9 cellular contexts compared by ENCODE assay signal in genomic region chr17:75601057-75601987, GRCh38. TPM values are rescaled to one million over a fixed set of nuclear protein-coding genes. Genes with fewer than 3 reads are reported as not detected.
DNase-seq lines count a peak whose midpoint lies in the region; ATAC-seq and TF ChIP-seq lines count a peak whose summit lies in the region.
"Had no signal": no experiment of that assay in that cellular context is flagged by ENCODE, and none has a peak within 500 bp of the region (broad histone marks: within the 10 kb centered on the region; RNA-seq: fewer than 3 reads in every experiment).

No MANE protein-coding gene starts in this region.

- H3K27me3 Mint-ChIP-seq in H9 (ENCODE audit: low read depth) = peaks cover 2% of the 10 kb centered on the region

- TF ChIP-seq CTCF in H9 (conservative IDR thresholded peaks at IDR 0.05) (peak; percentile 96), esophagus muscularis mucosa (IDR thresholded peaks at IDR 0.05) (peak; percentile 42 to 74 (median 44)), osteoblast (IDR thresholded peaks at IDR 0.05; ENCODE audit: extremely low read depth, low read depth, low read length) (peak; percentile 75)

- H4K8ac ChIP-seq in H9 (replicated peaks; ENCODE audit: insufficient read length, low read depth, low read length) = no peak overlapping the region

- H3K4ac ChIP-seq in H9 (ENCODE audit: low read depth, low read length) = no peak overlapping the region

- peaks cover 0 to 22% (median 6%) of the 10 kb centered on the region in 4 donors for H3K36me3 ChIP-seq in esophagus muscularis mucosa
- no peaks in the 10 kb centered on the region for H3K36me3 ChIP-seq in osteoblast (ENCODE audit: insufficient read depth, low read length)

- H2AFZ ChIP-seq in H9 (ENCODE audit: low read length) (no peak overlapping the region), osteoblast (ENCODE audit: low read length) (no peak overlapping the region)

- H3K9me3 ChIP-seq in H9 (ENCODE audit: control insufficient read depth, low read depth, low read length) (no peaks in the 10 kb centered on the region), esophagus muscularis mucosa (no peaks in the 10 kb centered on the region), osteoblast (ENCODE audit: low read depth, low read length) (no peaks in the 10 kb centered on the region)

- no peak overlapping the region for H4K91ac ChIP-seq in H9 (ENCODE audit: insufficient read length, low read depth, low read length)

- no peak overlapping the region for H2BK12ac ChIP-seq in H9 (ENCODE audit: insufficient read length, low read depth, low read length)

- H3K79me2 ChIP-seq in H9 (ENCODE audit: insufficient read depth, low read length) (no peaks in the 10 kb centered on the region), osteoblast (ENCODE audit: insufficient read depth, low read length) (no peaks in the 10 kb centered on the region)

- intact Hi-C loops in esophagus muscularis mucosa (cut with DNase I) = no loop called here

- H2AK5ac ChIP-seq in H9 (ENCODE audit: insufficient read length, low read length) = no peak overlapping the region

- no peaks in the 10 kb centered on the region for H3K9me3 Mint-ChIP-seq in H9

- H3K23me2 ChIP-seq in H9 (ENCODE audit: insufficient read length, low read depth, low read length, poor library complexity, severe bottlenecking) = no peaks in the 10 kb centered on the region

- no peaks in the 10 kb centered on the region for H3K79me1 ChIP-seq in H9 (ENCODE audit: insufficient read depth, low read depth, low read length, poor library complexity, severe bottlenecking)

- no peak overlapping the region for H3K27ac Mint-ChIP-seq in H9

- H2BK120ac ChIP-seq in H9 (ENCODE audit: low read depth, low read length, poor library complexity, severe bottlenecking) = no peak overlapping the region

- H3K4me1 Mint-ChIP-seq in H9 = no peaks in the 10 kb centered on the region

- no peak overlapping the region for H3K56ac ChIP-seq in H9 (ENCODE audit: insufficient read length, low read depth, low read length)

- H3K27ac ChIP-seq in H9 (ENCODE audit: insufficient read length, low read depth, low read length) (no peak overlapping the region), esophagus muscularis mucosa (replicated peaks in 1 of 4) (no peak overlapping the region), osteoblast (ENCODE audit: low read depth, low read length) (no peak overlapping the region)

- H3K14ac ChIP-seq in H9 (ENCODE audit: insufficient read depth, low read length) = no peak overlapping the region

- ATAC-seq in GM18858 (IDR thresholded peaks at IDR 0.05; ENCODE audit: unreplicated experiment) (no peak), GM18868 (IDR thresholded peaks at IDR 0.05; ENCODE audit: unreplicated experiment) (no peak)

- no peak overlapping the region for H3K9ac ChIP-seq in H9 (ENCODE audit: extremely low read depth, insufficient read length, low read length)

- no peak overlapping the region for H3T11ph ChIP-seq in H9 (ENCODE audit: low read length)

- no peak for TF ChIP-seq POLR2A in esophagus muscularis mucosa (IDR thresholded peaks at IDR 0.05; ENCODE audit: low read depth)

- H3K36me3 Mint-ChIP-seq in H9 (ENCODE audit: insufficient read depth in 1 of 3, low read depth in 3 of 3) = no peaks in the 10 kb centered on the region

- no peak overlapping the region for H3K18ac ChIP-seq in H9 (ENCODE audit: insufficient read length, low read depth, low read length)

- no peak overlapping the region for H2BK20ac ChIP-seq in H9 (ENCODE audit: low read depth, low read length, poor library complexity, severe bottlenecking)

- H4K5ac ChIP-seq in H9 (ENCODE audit: insufficient read length, low read depth, low read length) = no peak overlapping the region

- DNase-seq in Ammon's horn (ENCODE audit: low spot score) (peak; percentile 30), H9 (peak; percentile 92), NOMO-1 treated with dmso at 0.1 percent for 144 hours (lab: John Stamatoyannopoulos, UW; ENCODE audit: unreplicated experiment) (peak; percentile 13), esophagus muscularis mucosa (ENCODE audit: extremely low spot score) (no peak), osteoblast (ENCODE audit: insufficient read length, low spot score, missing footprints) (no peak)
- DNase-seq in activated CD8-positive, alpha-beta memory T cell treated with anti-CD3 and anti-CD28 coated beads, Interleukin-2, amount 50 U/mL, for 24 hours (ENCODE audit: extremely low read depth) = peak; percentile 24
- DNase-seq: left cardiac atrium had no signal

- no peak overlapping the region for H3K4me3 ChIP-seq in esophagus muscularis mucosa
- H3K4me3 ChIP-seq in osteoblast (ENCODE audit: insufficient read depth, low read length) = no peak overlapping the region

- no peak overlapping the region for H3K4me3 Mint-ChIP-seq in H9

- H2BK15ac ChIP-seq in H9 (ENCODE audit: low read depth, low read length) = no peak overlapping the region

- H2BK5ac ChIP-seq in H9 (ENCODE audit: insufficient read length, low read length) = no peak overlapping the region

- no peaks in the 10 kb centered on the region for H4K20me1 ChIP-seq in H9 (ENCODE audit: control insufficient read depth, insufficient read depth, insufficient read length)
- no peaks in the 10 kb centered on the region for H4K20me1 ChIP-seq in osteoblast (ENCODE audit: insufficient read depth, low read length)

- no CpG with 5 or more reads among the region's 28 CpGs for WGBS in H9 (ENCODE audit: extremely low coverage, insufficient read length, low lambda C conversion rate)
- WGBS in esophagus muscularis mucosa = 76% methylated on average over 24 of the region's 28 CpGs

- TF ChIP-seq EP300 in esophagus muscularis mucosa (IDR thresholded peaks at IDR 0.05) = no peak

- no peak overlapping the region for H3K4me2 ChIP-seq in H9 (ENCODE audit: insufficient read depth, insufficient read length, low read length)
- H3K4me2 ChIP-seq in osteoblast (ENCODE audit: insufficient read depth, low read length) = no peak overlapping the region

- H3K4me1 ChIP-seq in H9 (ENCODE audit: insufficient read depth, low read length) (no peaks in the 10 kb centered on the region), esophagus muscularis mucosa (peaks cover 0 to 11% (median 8%) of the 10 kb centered on the region in 4 donors), osteoblast (ENCODE audit: insufficient read depth, low read length) (no peaks in the 10 kb centered on the region)

- no peaks in the 10 kb centered on the region for H3K27me3 ChIP-seq in H9 (ENCODE audit: insufficient read depth, low read length)
- H3K27me3 ChIP-seq in esophagus muscularis mucosa = no peaks in the 10 kb centered on the region
- peaks cover 2% of the 10 kb centered on the region for H3K27me3 ChIP-seq in osteoblast (ENCODE audit: insufficient read depth, low read length)

- no peak overlapping the region for H3K23ac ChIP-seq in H9 (ENCODE audit: insufficient read length, low read depth, low read length)

RNA-seq across cellular contexts. Expression of gene MYO15B, which starts 13.7 kb away (rescaled TPM):
- 35.3 and 41.9 TPM in 2 replicates for total RNA-seq in H9 (2021)
- total RNA-seq in esophagus muscularis mucosa = 10 to 100 TPM; 34.5 to 61.9 (median 43.4) TPM
- total RNA-seq in osteoblast = 0.88 and 1.4 TPM in 2 replicates

RNA-seq across cellular contexts. Expression of gene SMIM5, which starts 31.9 kb away (rescaled TPM):
- total RNA-seq in H9 (2021) (0.20 and 0.24 TPM in 2 replicates), esophagus muscularis mucosa (1 to 10 TPM; 4.3 to 6.6 (median 5.6) TPM), osteoblast (under 0.01 TPM in 1 of 2 replicates, not detected in the other)

Comparison
In these comparisons a context has a peak if more than half of its experiments do, and no peak if none do; other contexts are left out.
1. DNase-seq: peak in Ammon's horn (single experiment), H9 (single experiment), NOMO-1 treated with dmso at 0.1 percent for 144 hours (single experiment) and activated CD8-positive, alpha-beta memory T cell treated with anti-CD3 and anti-CD28 coated beads, Interleukin-2, amount 50 U/mL, for 24 hours (single experiment); none in esophagus muscularis mucosa (single experiment) and osteoblast (single experiment).
2. CTCF ChIP-seq: peak in every context shown above with its lines; median percentile 96 in H9; 75 in osteoblast; 44 in esophagus muscularis mucosa.
3. RNA of gene MYO15B, which starts 13.7 kb away (total RNA-seq): 34.5 to 61.9 TPM in esophagus muscularis mucosa and 35.3 to 41.9 TPM in H9; 0.88 to 1.4 TPM in osteoblast; every median in the first group is over 10 times any median in the second.